ENCODE assay signal across 1 cellular context in the genomic region with DNA sequence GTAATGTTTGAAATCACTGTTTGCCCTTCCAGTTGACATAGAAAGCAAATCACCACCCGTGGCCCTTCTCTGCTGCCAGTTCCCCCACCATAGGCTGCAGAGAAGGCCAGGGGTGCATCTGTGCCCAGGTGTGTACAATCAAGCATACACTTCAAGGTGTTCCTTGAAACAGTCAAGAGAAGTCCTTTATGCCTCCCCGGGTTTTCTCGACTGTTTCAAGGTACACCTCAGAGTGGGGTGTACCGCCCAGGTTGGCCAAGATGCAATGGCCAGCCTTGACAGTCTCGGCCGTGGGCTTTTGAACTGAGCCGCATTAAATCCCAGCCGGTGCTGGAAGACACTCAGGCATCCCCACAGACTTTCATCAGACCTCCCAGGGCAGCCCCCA.
TF ChIP-seq lines count a peak whose summit lies in the region.

No MANE protein-coding gene starts in this region.

TF ChIP-seq in HCT116, 20 proteins besides CTCF, POLR2A, EP300 and RAD21 (continued from another document):
- TF ChIP-seq, protein P1, sequence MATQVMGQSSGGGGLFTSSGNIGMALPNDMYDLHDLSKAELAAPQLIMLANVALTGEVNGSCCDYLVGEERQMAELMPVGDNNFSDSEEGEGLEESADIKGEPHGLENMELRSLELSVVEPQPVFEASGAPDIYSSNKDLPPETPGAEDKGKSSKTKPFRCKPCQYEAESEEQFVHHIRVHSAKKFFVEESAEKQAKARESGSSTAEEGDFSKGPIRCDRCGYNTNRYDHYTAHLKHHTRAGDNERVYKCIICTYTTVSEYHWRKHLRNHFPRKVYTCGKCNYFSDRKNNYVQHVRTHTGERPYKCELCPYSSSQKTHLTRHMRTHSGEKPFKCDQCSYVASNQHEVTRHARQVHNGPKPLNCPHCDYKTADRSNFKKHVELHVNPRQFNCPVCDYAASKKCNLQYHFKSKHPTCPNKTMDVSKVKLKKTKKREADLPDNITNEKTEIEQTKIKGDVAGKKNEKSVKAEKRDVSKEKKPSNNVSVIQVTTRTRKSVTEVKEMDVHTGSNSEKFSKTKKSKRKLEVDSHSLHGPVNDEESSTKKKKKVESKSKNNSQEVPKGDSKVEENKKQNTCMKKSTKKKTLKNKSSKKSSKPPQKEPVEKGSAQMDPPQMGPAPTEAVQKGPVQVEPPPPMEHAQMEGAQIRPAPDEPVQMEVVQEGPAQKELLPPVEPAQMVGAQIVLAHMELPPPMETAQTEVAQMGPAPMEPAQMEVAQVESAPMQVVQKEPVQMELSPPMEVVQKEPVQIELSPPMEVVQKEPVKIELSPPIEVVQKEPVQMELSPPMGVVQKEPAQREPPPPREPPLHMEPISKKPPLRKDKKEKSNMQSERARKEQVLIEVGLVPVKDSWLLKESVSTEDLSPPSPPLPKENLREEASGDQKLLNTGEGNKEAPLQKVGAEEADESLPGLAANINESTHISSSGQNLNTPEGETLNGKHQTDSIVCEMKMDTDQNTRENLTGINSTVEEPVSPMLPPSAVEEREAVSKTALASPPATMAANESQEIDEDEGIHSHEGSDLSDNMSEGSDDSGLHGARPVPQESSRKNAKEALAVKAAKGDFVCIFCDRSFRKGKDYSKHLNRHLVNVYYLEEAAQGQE (IDR thresholded peaks at IDR 0.05; ENCODE audit: low read depth): no peak
- TF ChIP-seq EGR1 (IDR thresholded peaks at IDR 0.05; ENCODE audit: low read depth): no peak
- TF ChIP-seq EZH2 (IDR thresholded peaks at IDR 0.05): no peak
- no peak for TF ChIP-seq JUND (IDR thresholded peaks at IDR 0.05)
- TF ChIP-seq, protein P2, sequence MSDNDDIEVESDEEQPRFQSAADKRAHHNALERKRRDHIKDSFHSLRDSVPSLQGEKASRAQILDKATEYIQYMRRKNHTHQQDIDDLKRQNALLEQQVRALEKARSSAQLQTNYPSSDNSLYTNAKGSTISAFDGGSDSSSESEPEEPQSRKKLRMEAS (IDR thresholded peaks at IDR 0.05): no peak
- TF ChIP-seq, protein P3, sequence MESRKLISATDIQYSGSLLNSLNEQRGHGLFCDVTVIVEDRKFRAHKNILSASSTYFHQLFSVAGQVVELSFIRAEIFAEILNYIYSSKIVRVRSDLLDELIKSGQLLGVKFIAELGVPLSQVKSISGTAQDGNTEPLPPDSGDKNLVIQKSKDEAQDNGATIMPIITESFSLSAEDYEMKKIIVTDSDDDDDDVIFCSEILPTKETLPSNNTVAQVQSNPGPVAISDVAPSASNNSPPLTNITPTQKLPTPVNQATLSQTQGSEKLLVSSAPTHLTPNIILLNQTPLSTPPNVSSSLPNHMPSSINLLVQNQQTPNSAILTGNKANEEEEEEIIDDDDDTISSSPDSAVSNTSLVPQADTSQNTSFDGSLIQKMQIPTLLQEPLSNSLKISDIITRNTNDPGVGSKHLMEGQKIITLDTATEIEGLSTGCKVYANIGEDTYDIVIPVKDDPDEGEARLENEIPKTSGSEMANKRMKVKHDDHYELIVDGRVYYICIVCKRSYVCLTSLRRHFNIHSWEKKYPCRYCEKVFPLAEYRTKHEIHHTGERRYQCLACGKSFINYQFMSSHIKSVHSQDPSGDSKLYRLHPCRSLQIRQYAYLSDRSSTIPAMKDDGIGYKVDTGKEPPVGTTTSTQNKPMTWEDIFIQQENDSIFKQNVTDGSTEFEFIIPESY (IDR thresholded peaks at IDR 0.05; ENCODE audit: extremely low read depth, insufficient replicate concordance, low read length): no peak
- no peak for TF ChIP-seq TCF7L2 (IDR thresholded peaks at IDR 0.05; ENCODE audit: borderline replicate concordance, extremely low read depth, insufficient read depth, insufficient read length)
- TF ChIP-seq ZNF274 (IDR thresholded peaks at IDR 0.05; ENCODE audit: low read depth, low read length): no peak
- no peak for TF ChIP-seq SRF (IDR thresholded peaks at IDR 0.05; ENCODE audit: low read depth)
TF ChIP-seq in HCT116: peak in this region for 0.
